ENCODE assay signal across 9 cellular contexts in genomic region chr15:74065684-74066411, GRCh38. TPM values are rescaled to one million over a fixed set of nuclear protein-coding genes. Genes with fewer than 3 reads are reported as not detected.
DNase-seq lines count a peak whose midpoint lies in the region; ATAC-seq and TF ChIP-seq lines count a peak whose summit lies in the region.
"Not testable (repeated sequence)": the region's sequence is repeated elsewhere in the genome, so short reads cannot be mapped to it uniquely, and the experiment has no call there.
"Had no signal": no experiment of that assay in that cellular context is flagged by ENCODE, and none has a peak within 500 bp of the region (broad histone marks: within the 10 kb centered on the region; RNA-seq: fewer than 3 reads in every experiment).

No MANE protein-coding gene starts in this region.

- H3K4me3 Mint-ChIP-seq in activated T-helper 2 cell treated with anti-CD3 and anti-CD28 coated beads, Interferon-gamma antibody, Interleukin-2, Interleukin-4, amounts not matched to agents 10 μg/mL and 5 μg/mL and 100 μg/mL, durations not matched to agents 14 hours and 24 hours and 36 hours (ENCODE audit: low read depth); endothelial cell (ENCODE audit: unreplicated experiment); memory B cell; type B pancreatic cell: not testable (repeated sequence)

- ATAC-seq in HG02870 (IDR thresholded peaks at IDR 0.05; ENCODE audit: unreplicated experiment) (peak; percentile 53), memory B cell (ENCODE audit: low read depth) (peak; percentile 95)

- DNase-seq in WERI-Rb-1 (peak; percentile 75), endothelial cell (ENCODE audit: low spot score) (peak; percentile 78), memory B cell (ENCODE audit: low spot score in 2 of 2) (peak in 1 of 2 donors; percentile 45), type B pancreatic cell (ENCODE audit: extremely low spot score, unreplicated experiment) (peak; percentile 73)
- peak; percentile 35 for DNase-seq in activated T-helper 2 cell treated with anti-CD3 and anti-CD28 coated beads, Interferon-gamma antibody, Interleukin-2, Interleukin-4, amounts not matched to agents 10 μg/mL and 5 μg/mL and 100 μg/mL, durations not matched to agents 14 hours and 24 hours and 36 hours (ENCODE audit: low spot score)
- DNase-seq in stimulated activated CD4-positive, alpha-beta T cell treated with anti-CD3 and anti-CD28 coated beads, Interleukin-1b, Interleukin-23, amount 100 ng/mL, for 1 hour (ENCODE audit: low read depth in 2 of 2) = peak; percentile 9 to 23

- not testable (repeated sequence) for H3K27ac Mint-ChIP-seq in activated T-helper 2 cell treated with anti-CD3 and anti-CD28 coated beads, Interferon-gamma antibody, Interleukin-2, Interleukin-4, amounts not matched to agents 10 μg/mL and 5 μg/mL and 100 μg/mL, durations not matched to agents 14 hours and 24 hours and 36 hours; endothelial cell (ENCODE audit: unreplicated experiment); memory B cell; type B pancreatic cell

- not testable (repeated sequence) for H3K9me3 Mint-ChIP-seq in activated T-helper 2 cell treated with anti-CD3 and anti-CD28 coated beads, Interferon-gamma antibody, Interleukin-2, Interleukin-4, amounts not matched to agents 10 μg/mL and 5 μg/mL and 100 μg/mL, durations not matched to agents 14 hours and 24 hours and 36 hours; endothelial cell (ENCODE audit: unreplicated experiment); memory B cell; type B pancreatic cell

- not testable (repeated sequence) for H3K4me1 Mint-ChIP-seq in activated T-helper 2 cell treated with anti-CD3 and anti-CD28 coated beads, Interferon-gamma antibody, Interleukin-2, Interleukin-4, amounts not matched to agents 10 μg/mL and 5 μg/mL and 100 μg/mL, durations not matched to agents 14 hours and 24 hours and 36 hours (ENCODE audit: low read depth); endothelial cell (ENCODE audit: unreplicated experiment); memory B cell; type B pancreatic cell (ENCODE audit: unreplicated experiment)

- TF ChIP-seq CTCF in GM12874 (IDR thresholded peaks at IDR 0.05; ENCODE audit: insufficient read depth, low read depth, low read length) = 0 out of 2 replicates have a peak, but pooled peaks have one; percentile 26
- TF ChIP-seq CTCF in WERI-Rb-1 (IDR thresholded peaks at IDR 0.05; ENCODE audit: low read depth, low read length) = 0 out of 2 replicates have a peak, but pooled peaks have one; percentile 11
- TF ChIP-seq CTCF in endothelial cell (IDR thresholded peaks at IDR 0.05; ENCODE audit: unreplicated experiment) = peak; percentile 71
- TF ChIP-seq CTCF in type B pancreatic cell (conservative IDR thresholded peaks at IDR 0.05) = peak; percentile 76

- H3K36me3 Mint-ChIP-seq in activated T-helper 2 cell treated with anti-CD3 and anti-CD28 coated beads, Interferon-gamma antibody, Interleukin-2, Interleukin-4, amounts not matched to agents 10 μg/mL and 5 μg/mL and 100 μg/mL, durations not matched to agents 14 hours and 24 hours and 36 hours (ENCODE audit: low read depth); endothelial cell (ENCODE audit: low read depth, unreplicated experiment); memory B cell; type B pancreatic cell: not testable (repeated sequence)

- not testable (repeated sequence) for H3K9me3 ChIP-seq in WERI-Rb-1 (ENCODE audit: severe bottlenecking)

- H3K4me3 ChIP-seq in WERI-Rb-1 (ENCODE audit: low read depth, low read length) = not testable (repeated sequence)

- H3K36me3 ChIP-seq in WERI-Rb-1 = not testable (repeated sequence)

- H3K27me3 ChIP-seq in WERI-Rb-1 (ENCODE audit: insufficient read depth, low read depth, severe bottlenecking) = not testable (repeated sequence)

- H3K27me3 Mint-ChIP-seq in activated T-helper 2 cell treated with anti-CD3 and anti-CD28 coated beads, Interferon-gamma antibody, Interleukin-2, Interleukin-4, amounts not matched to agents 10 μg/mL and 5 μg/mL and 100 μg/mL, durations not matched to agents 14 hours and 24 hours and 36 hours (ENCODE audit: low read depth); endothelial cell (ENCODE audit: unreplicated experiment); memory B cell: not testable (repeated sequence)
- peaks cover 11% of the 10 kb centered on the region for H3K27me3 Mint-ChIP-seq in type B pancreatic cell

- not testable (repeated sequence) for H3K27ac ChIP-seq in WERI-Rb-1

- intact Hi-C loops in activated T-helper 2 cell treated with anti-CD3 and anti-CD28 coated beads, Interferon-gamma antibody, Interleukin-2, Interleukin-4, amounts not matched to agents 10 μg/mL and 5 μg/mL and 100 μg/mL, durations not matched to agents 14 hours and 24 hours and 36 hours (cut with micrococcal nuclease) = not testable (repeated sequence)

RNA-seq across cellular contexts. Expression of gene GOLGA6A, which starts 16.5 kb away (rescaled TPM):
- total RNA-seq in activated T-helper 2 cell treated with anti-CD3 and anti-CD28 coated beads, Interferon-gamma antibody, Interleukin-2, Interleukin-4, amounts not matched to agents 10 μg/mL and 5 μg/mL and 100 μg/mL, durations not matched to agents 14 hours and 24 hours and 36 hours = not detected in 2 replicates
- total RNA-seq in endothelial cell (ENCODE audit: unreplicated experiment) = 0.85 TPM
- total RNA-seq in type B pancreatic cell (ENCODE audit: low replicate concordance) = not detected in 2 replicates
- total RNA-seq: pulmonary artery endothelial cell had no signal

Comparison
In these comparisons a context has a peak if more than half of its experiments do, and no peak if none do; other contexts are left out.
1. CTCF ChIP-seq: peak in every context shown above with its lines; median percentile 76 in type B pancreatic cell; 71 in endothelial cell; 26 in GM12874; 11 in WERI-Rb-1.